Comparison of ENCODE assay signal across 10 cellular contexts in the genomic region with DNA sequence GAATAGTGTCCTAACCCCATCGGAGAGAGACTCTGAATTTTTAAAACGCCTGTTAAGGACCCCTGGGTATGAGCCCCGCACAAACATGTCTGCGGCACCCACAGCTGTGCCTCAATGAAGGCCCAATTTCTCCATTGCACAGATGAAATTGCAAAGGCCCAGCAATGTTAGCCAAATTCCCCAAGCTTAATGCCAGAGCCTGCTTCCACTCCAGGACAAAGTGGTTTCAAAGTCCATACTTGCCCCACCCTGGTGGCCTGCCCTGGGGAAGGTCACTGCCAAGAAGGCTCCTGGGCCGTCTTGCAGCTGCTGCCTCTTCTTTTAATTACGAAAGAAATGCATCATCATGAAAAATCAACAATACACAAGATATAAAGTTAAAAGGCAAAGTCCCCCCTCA.
DNase-seq lines count a peak whose midpoint lies in the region; ATAC-seq and TF ChIP-seq lines count a peak whose summit lies in the region.
"Had no signal": no experiment of that assay in that cellular context is flagged by ENCODE, and none has a peak within 500 bp of the region (broad histone marks: within the 10 kb centered on the region; RNA-seq: fewer than 3 reads in every experiment).

No MANE protein-coding gene starts in this region.

- 66 to 80% methylated on average over 6 of the region's 6 CpGs for WGBS in lung, 2 donors
- WGBS in urinary bladder, result 67% methylated on average over 6 of the region's 6 CpGs

- intact Hi-C loops in Right ventricle myocardium inferior (cut with DNase I), result no loop called here
- intact Hi-C loops in cardiac septum (cut with DNase I), result no loop called here
- intact Hi-C loops in ascending aorta (cut with DNase I), result no loop called here

- H3K9me3 ChIP-seq in ascending aorta (no peaks in the 10 kb centered on the region), lung (ENCODE audit: control insufficient read depth in 2 of 2, insufficient read depth in 1 of 2, low read length in 1 of 2) (no peaks in the 10 kb centered on the region)

- ATAC-seq in Right ventricle myocardium inferior, result peak; percentile 45
- ATAC-seq in lung (ENCODE audit: insufficient read depth, low FRiP score), result no peak
- no peak for ATAC-seq in GM21360 (IDR thresholded peaks at IDR 0.05; ENCODE audit: unreplicated experiment)
- ATAC-seq in HG03442 (IDR thresholded peaks at IDR 0.05; ENCODE audit: unreplicated experiment), result no peak
- ATAC-seq: K562 had no signal

- peak overlapping the region; percentile 41 to 54 for H3K4me3 ChIP-seq in ascending aorta
- H3K4me3 ChIP-seq in lung, result no peak overlapping the region
- peak overlapping the region; percentile 6 for H3K4me3 ChIP-seq in urinary bladder (ENCODE audit: low read depth, low read length)
- H3K4me3 ChIP-seq: K562 had no signal

- H3K27me3 ChIP-seq in ascending aorta, result no peaks in the 10 kb centered on the region
- no peaks in the 10 kb centered on the region for H3K27me3 ChIP-seq in lung (ENCODE audit: control insufficient read depth, insufficient read depth)

- DNase-seq in Right ventricle myocardium inferior (ENCODE audit: missing footprints) (no peak), cardiac septum (ENCODE audit: low spot score) (no peak), ascending aorta (ENCODE audit: low spot score in 2 of 2) (peak in 1 of 2 donors; percentile 61), lung (ENCODE audit: low spot score) (peak; percentile 30), COLO668 (lab: John Stamatoyannopoulos, UW; ENCODE audit: unreplicated experiment) (no peak)
- DNase-seq: NCI-H526 had no signal

- H3K36me3 ChIP-seq in ascending aorta (no peaks in the 10 kb centered on the region), lung (ENCODE audit: control insufficient read depth in 2 of 2, insufficient read depth in 2 of 2, low read length in 2 of 2) (no peaks in the 10 kb centered on the region), urinary bladder (ENCODE audit: insufficient read depth) (no peaks in the 10 kb centered on the region)

- TF ChIP-seq CTCF in ascending aorta (IDR thresholded peaks at IDR 0.05) (no peak), lung (IDR thresholded peaks at IDR 0.05; ENCODE audit: control extremely low read depth, extremely low read depth) (no peak)

- H3K4me1 ChIP-seq in ascending aorta (peaks cover 6 to 8% of the 10 kb centered on the region in 2 donors), lung (ENCODE audit: control insufficient read depth in 2 of 2, insufficient read depth in 2 of 2, low read length in 2 of 2) (peaks cover 0 to 9% of the 10 kb centered on the region in 2 donors), urinary bladder (ENCODE audit: insufficient read depth) (no peaks in the 10 kb centered on the region)

- H3K27ac ChIP-seq in ascending aorta (peak overlapping the region; percentile 59), lung (ENCODE audit: low read depth in 1 of 2, low read length in 1 of 2) (peak overlapping the region; percentile 59 to 61), urinary bladder (ENCODE audit: low read depth) (no peak overlapping the region)
